11 cellular contexts compared by ENCODE assay signal in the genomic region with DNA sequence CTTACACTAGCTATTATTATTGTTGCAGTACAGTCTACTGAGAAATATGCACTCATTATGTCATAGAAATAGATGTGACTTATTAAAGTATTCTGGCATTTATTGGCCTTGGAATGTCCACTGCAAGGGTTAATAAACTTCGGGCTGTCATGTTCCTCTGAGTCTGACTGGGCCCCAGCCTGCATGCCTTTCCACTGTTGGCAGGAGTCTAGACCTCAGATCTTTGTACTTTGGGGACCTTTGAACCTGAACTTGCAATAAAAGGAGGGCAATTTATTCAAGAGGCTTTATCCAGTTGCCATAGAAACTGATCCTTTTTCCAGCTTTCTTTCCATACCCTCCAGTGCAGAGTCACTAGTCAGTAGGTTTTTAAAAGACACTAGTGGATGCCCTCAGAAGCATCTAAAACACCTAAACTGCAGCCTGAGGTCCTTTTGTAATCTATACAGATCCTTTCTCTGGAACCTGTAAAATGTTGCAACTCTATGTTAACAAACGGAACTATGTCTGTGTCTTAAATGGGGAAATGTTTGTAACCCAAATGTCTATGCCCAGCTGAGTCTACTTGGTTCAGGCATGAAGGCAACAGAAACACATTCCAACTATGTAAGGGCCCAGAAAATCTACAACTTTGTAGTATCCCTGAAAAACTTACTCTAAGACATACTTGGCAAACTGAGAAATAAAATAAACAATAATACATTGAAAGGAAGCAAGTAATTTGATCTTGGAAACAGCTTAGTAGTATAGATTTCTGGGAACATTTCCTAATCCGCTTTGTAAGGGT. TPM values are rescaled to one million over a fixed set of nuclear protein-coding genes. Genes with fewer than 3 reads are reported as not detected.
A peak's percentile ranks its signal among the peaks of the same experiment; 100 is the strongest.
DNase-seq lines count a peak whose midpoint lies in the region; ATAC-seq and TF ChIP-seq lines count a peak whose summit lies in the region.
"Had no signal": no experiment of that assay in that cellular context is flagged by ENCODE, and none has a peak within 500 bp of the region (broad histone marks: within the 10 kb centered on the region; RNA-seq: fewer than 3 reads in every experiment).

No MANE protein-coding gene starts in this region.

- no peaks in the 10 kb centered on the region for H3K36me3 ChIP-seq in PC-3 (ENCODE audit: low read depth, low read length)
- H3K36me3 ChIP-seq: ovary had no signal

- no peak overlapping the region for H2AFZ ChIP-seq in PC-3 (ENCODE audit: low read length)

- BruUV-seq in PC-3 (replicated peaks; lab: Mats Ljungman, UMichigan), result no TSS peak

- H3K9me2 ChIP-seq in PC-3 (replicated peaks; ENCODE audit: low read length), result no peaks in the 10 kb centered on the region

- DNase-seq in GM04504 (ENCODE audit: low read depth) (peak; percentile 4), PC-3 (peak; percentile 2), fibroblast of peridontal ligament (ENCODE audit: extremely low read depth) (peak; percentile 86), putamen (ENCODE audit: low spot score) (peak; percentile 10), NCI-H1048 (lab: John Stamatoyannopoulos, UW) (no peak), NCI-H446 (lab: John Stamatoyannopoulos, UW) (no peak), KG1 (lab: John Stamatoyannopoulos, UW) (no peak), GM13976 (ENCODE audit: low spot score) (no peak)
- DNase-seq: activated naive CD4-positive, alpha-beta T cell treated with anti-CD3 and anti-CD28 coated beads, Interleukin-2, amount 50 U/mL, for 16 hours; NCI-H226; ovary had no signal

- peak; percentile 60 for ATAC-seq in PC-3

- no peaks in the 10 kb centered on the region for H3K79me2 ChIP-seq in PC-3 (ENCODE audit: low read length)

- H3K27ac ChIP-seq in PC-3 (ENCODE audit: low read length), result no peak overlapping the region
- H3K27ac ChIP-seq: ovary had no signal

- no peaks in the 10 kb centered on the region for H3F3A ChIP-seq in PC-3 (ENCODE audit: low read length, unreplicated experiment)

- no peak overlapping the region for H3K4me3 ChIP-seq in PC-3 (ENCODE audit: low read length)
- H3K4me3 ChIP-seq: ovary had no signal

- peaks cover 9% of the 10 kb centered on the region for H3K4me1 ChIP-seq in PC-3 (ENCODE audit: insufficient read depth, low read length)

- TF ChIP-seq CTCF in PC-3 (conservative IDR thresholded peaks at IDR 0.05; ENCODE audit: low read depth, low read length), result no peak
- TF ChIP-seq CTCF in GM13976 (IDR thresholded peaks at IDR 0.05; ENCODE audit: borderline replicate concordance, control extremely low read depth, extremely low read depth, insufficient read depth, missing control alignments), result no peak

- no peaks in the 10 kb centered on the region for H3K27me3 ChIP-seq in PC-3 (ENCODE audit: low read length)
- H3K27me3 ChIP-seq: ovary had no signal

- CTCF ChIA-PET in PC-3 (lab: Charles Lee), result no interaction called here

- no peaks in the 10 kb centered on the region for H4K20me1 ChIP-seq in PC-3 (ENCODE audit: low read length)

- POLR2A ChIA-PET in PC-3 (lab: Charles Lee; ENCODE audit: unreplicated experiment), result no interaction called here

- H3K4me2 ChIP-seq in PC-3 (ENCODE audit: low read length), result no peak overlapping the region

- H3K9me3 ChIP-seq in PC-3 (ENCODE audit: low read length), result no peaks in the 10 kb centered on the region
- H3K9me3 ChIP-seq: ovary had no signal

- H3K9ac ChIP-seq in PC-3 (ENCODE audit: low read length), result no peak overlapping the region

- intact Hi-C loops in PC-3 (cut with micrococcal nuclease), result no loop called here

- in situ Hi-C loops in GM13976 (cut with MboI; ENCODE audit: low sequenced_read_pairs, unreplicated experiment), result no loop called here

RNA-seq across cellular contexts. Expression of a gene that starts 41.6 kb away (rescaled TPM):
- 4.8 and 6.3 TPM in 2 replicates for total RNA-seq in PC-3 (2014; rRNA removed)

Comparison
In these comparisons a context has a peak if more than half of its experiments do, and no peak if none do; other contexts are left out.
1. DNase-seq: peak in GM04504 (single experiment), PC-3 (single experiment), fibroblast of peridontal ligament (single experiment) and putamen (single experiment); none in NCI-H1048 (single experiment), NCI-H446 (0 of 2), KG1 (single experiment) and GM13976 (single experiment).